In the genomic region with DNA sequence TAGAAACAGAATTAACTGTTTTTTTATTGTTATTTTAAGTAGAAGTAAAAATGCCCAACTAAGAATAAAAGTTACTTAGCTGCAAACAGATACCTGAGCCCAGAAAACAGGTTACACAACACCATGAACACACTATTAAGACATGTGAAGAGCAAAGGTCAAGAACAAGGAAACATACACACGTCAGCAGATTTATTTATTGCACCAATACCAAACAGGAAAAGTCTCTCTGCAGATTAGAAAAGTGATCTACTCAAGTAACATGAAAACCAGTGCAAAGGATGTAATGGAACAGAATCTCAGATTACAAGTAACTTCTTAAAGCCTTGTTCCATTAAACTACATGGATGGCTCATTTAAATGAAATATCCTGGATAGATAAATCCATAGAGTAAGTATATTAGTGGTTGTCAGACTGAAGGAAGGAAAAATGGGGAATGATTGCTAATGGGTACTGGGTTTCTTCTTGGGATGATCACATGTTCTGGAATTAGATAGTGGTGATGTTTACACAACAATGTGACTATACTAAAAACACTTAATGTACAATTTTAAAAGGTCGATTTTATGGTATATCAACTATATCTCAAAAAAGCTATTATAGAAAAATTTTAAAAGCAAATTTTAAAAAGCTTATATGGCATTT, we compare ENCODE assay signal across 9 cellular contexts. TPM values are rescaled to one million over a fixed set of nuclear protein-coding genes. Genes with fewer than 3 reads are reported as not detected.
DNase-seq lines count a peak whose midpoint lies in the region; ATAC-seq and TF ChIP-seq lines count a peak whose summit lies in the region.
"Had no signal": no experiment of that assay in that cellular context is flagged by ENCODE, and none has a peak within 500 bp of the region (broad histone marks: within the 10 kb centered on the region; RNA-seq: fewer than 3 reads in every experiment).

No MANE protein-coding gene starts in this region.

- CTCF ChIA-PET in IMR-90 (lab: Yijun Ruan, JAX): interaction anchor here (0.6 kb wide), 2 partner anchors 144 to 580 kb away, joined by 3 read pairs; no protein-coding TSS in a partner anchor

- no peak overlapping the region for H3K4me2 ChIP-seq in IMR-90 (ENCODE audit: low read depth, low read length)
- no peak overlapping the region for H3K4me2 ChIP-seq in neural progenitor cell

- no TSS peak for BruUV-seq in IMR-90 (replicated peaks; lab: Mats Ljungman, UMichigan)

- no peak overlapping the region for H3K9ac ChIP-seq in IMR-90 (ENCODE audit: low read depth, low read length)
- H3K9ac ChIP-seq in neural progenitor cell: no peak overlapping the region

- H4K8ac ChIP-seq in IMR-90 (ENCODE audit: low read depth in 2 of 2, low read length in 2 of 2): no peak overlapping the region

- 0 out of 2 replicates have a peak, but pooled peaks cover 2% of the 10 kb centered on the region for H3K9me1 ChIP-seq in IMR-90 (ENCODE audit: insufficient read depth, low read length)

- DNase-seq in AG09309 (ENCODE audit: low read depth): peak; percentile 20
- DNase-seq in IMR-90: peak; percentile 63
- no peak for DNase-seq in breast epithelium (ENCODE audit: low spot score in 2 of 2)
- no peak for DNase-seq in right lobe of liver
- no peak for DNase-seq in foreskin melanocyte
- DNase-seq in neural progenitor cell (ENCODE audit: low spot score): no peak
- DNase-seq: WERI-Rb-1 had no signal

- H3K79me1 ChIP-seq in IMR-90 (ENCODE audit: low read depth in 1 of 2, low read length in 2 of 2): peaks cover 10 to 38% of the 10 kb centered on the region in 2 experiments

- H3K4ac ChIP-seq in IMR-90 (ENCODE audit: low read depth, low read length): no peak overlapping the region

- 60% methylated on average over 1 of the region's 2 CpGs; no CpG with 5 or more reads in 1 of the 2 experiments for WGBS in IMR-90 (ENCODE audit: extremely low coverage in 2 of 2, insufficient read length in 1 of 2), 2 experiments
- 28% methylated on average over 2 of the region's 2 CpGs for WGBS in right lobe of liver (ENCODE audit: insufficient coverage, low coverage, low lambda C conversion rate, missing lambda C conversion rate)

- no peak overlapping the region for H3K4me3 Mint-ChIP-seq in neural progenitor cell

- H3K36me3 ChIP-seq in IMR-90 (ENCODE audit: control insufficient read depth, insufficient read depth, low read length) (peaks cover 5% of the 10 kb centered on the region), breast epithelium (no peaks in the 10 kb centered on the region), right lobe of liver (peaks cover 0 to 22% (median 0%) of the 10 kb centered on the region in 4 donors), neural progenitor cell (no peaks in the 10 kb centered on the region)

- H2BK15ac ChIP-seq in IMR-90 (ENCODE audit: low read depth, low read length): no peak overlapping the region

- H3K9me3 Mint-ChIP-seq in neural progenitor cell: no peaks in the 10 kb centered on the region

- H3K27me3 ChIP-seq in IMR-90 (ENCODE audit: control insufficient read depth, insufficient read depth, low read length) (no peaks in the 10 kb centered on the region), breast epithelium (no peaks in the 10 kb centered on the region), right lobe of liver (no peaks in the 10 kb centered on the region), neural progenitor cell (no peaks in the 10 kb centered on the region)

- H3K4me3 ChIP-seq in AG09309 (ENCODE audit: control insufficient read depth, low read depth, low read length): no peak overlapping the region
- H3K4me3 ChIP-seq in IMR-90 (ENCODE audit: insufficient read depth, low read depth, low read length): no peak overlapping the region
- no peak overlapping the region for H3K4me3 ChIP-seq in breast epithelium
- H3K4me3 ChIP-seq in right lobe of liver: no peak overlapping the region
- H3K4me3 ChIP-seq in neural progenitor cell: no peak overlapping the region

- intact Hi-C loops in IMR-90 (cut with micrococcal nuclease): no loop called here
- intact Hi-C loops in breast epithelium (cut with DNase I; ENCODE audit: low total_unique reads): no loop called here
- intact Hi-C loops in right lobe of liver (cut with DNase I): no loop called here

- H3K27me3 Mint-ChIP-seq in neural progenitor cell (ENCODE audit: insufficient read depth, low read depth): no peaks in the 10 kb centered on the region

- H2AK9ac ChIP-seq in IMR-90 (replicated peaks; ENCODE audit: low read depth, low read length, poor library complexity): no peak overlapping the region

- H3K36me3 Mint-ChIP-seq in neural progenitor cell: peaks cover 2% of the 10 kb centered on the region

- no peak overlapping the region for H3K18ac ChIP-seq in IMR-90 (ENCODE audit: low read depth, low read length)

- no peaks in the 10 kb centered on the region for H3F3A ChIP-seq in neural progenitor cell (ENCODE audit: low read depth)

- POLR2A ChIA-PET in IMR-90 (lab: Charles Lee; ENCODE audit: unreplicated experiment): no interaction called here

- no peak overlapping the region for H2AFZ ChIP-seq in IMR-90 (replicated peaks; ENCODE audit: low read length, poor library complexity)
- H2AFZ ChIP-seq in neural progenitor cell (replicated peaks): no peak overlapping the region

- H3K56ac ChIP-seq in IMR-90 (ENCODE audit: extremely low read depth, insufficient read depth, low read length): no peak overlapping the region

- peaks cover 7% of the 10 kb centered on the region for H3K79me2 ChIP-seq in neural progenitor cell (ENCODE audit: low read depth)

- in situ Hi-C loops in IMR-90 (cut with MboI; ENCODE audit: low sequenced_read_pairs): no loop called here

- TF ChIP-seq CTCF in AG09309 (IDR thresholded peaks at IDR 0.05; ENCODE audit: control insufficient read depth, insufficient read depth, low read depth, low read length, missing control alignments): no peak
- no peak for TF ChIP-seq CTCF in IMR-90 (conservative IDR thresholded peaks at IDR 0.05; ENCODE audit: low read depth, low read length)
- no peak for TF ChIP-seq CTCF in breast epithelium (IDR thresholded peaks at IDR 0.05)
- TF ChIP-seq CTCF in right lobe of liver (IDR thresholded peaks at IDR 0.05): no peak
- TF ChIP-seq CTCF in neural progenitor cell (IDR thresholded peaks at IDR 0.05): no peak

- H2BK20ac ChIP-seq in IMR-90 (ENCODE audit: low read depth, low read length): no peak overlapping the region

- H2AK5ac ChIP-seq in IMR-90 (ENCODE audit: low read depth, low read length): no peak overlapping the region

- TF ChIP-seq POLR2A in IMR-90 (IDR thresholded peaks at IDR 0.05; ENCODE audit: low read depth, low read length) (no peak), breast epithelium (IDR thresholded peaks at IDR 0.05) (no peak), right lobe of liver (IDR thresholded peaks at IDR 0.05) (no peak)

- H3K27ac ChIP-seq in IMR-90 (ENCODE audit: insufficient read depth, low read length) (no peak overlapping the region), breast epithelium (peak overlapping the region; percentile 70 to 73), right lobe of liver (peak overlapping the region; percentile 63 to 81 (median 79)), neural progenitor cell (no peak overlapping the region)
- H3K27ac ChIP-seq: WERI-Rb-1 had no signal

- H2BK120ac ChIP-seq in IMR-90 (ENCODE audit: low read depth, low read length): no peak overlapping the region

- ATAC-seq in IMR-90 (ENCODE audit: low read depth): peak; percentile 48; the same call in 1 of the 2 replicates
- ATAC-seq in right lobe of liver: peak; percentile 84 to 92 (median 89)
- ATAC-seq in GM21576 (IDR thresholded peaks at IDR 0.05; ENCODE audit: unreplicated experiment): no peak
- ATAC-seq in HG03108 (IDR thresholded peaks at IDR 0.05; ENCODE audit: unreplicated experiment): no peak

- H4K20me1 ChIP-seq in IMR-90 (ENCODE audit: insufficient read depth, low read length) (no peaks in the 10 kb centered on the region), neural progenitor cell (ENCODE audit: low read depth) (no peaks in the 10 kb centered on the region)

- no peak overlapping the region for H4K5ac ChIP-seq in IMR-90 (ENCODE audit: low read depth, low read length)

- H3K27ac Mint-ChIP-seq in neural progenitor cell: no peak overlapping the region

- dilution Hi-C loops in IMR-90 (cut with HindIII; ENCODE audit: low sequenced_read_pairs, unreplicated experiment): no loop called here

- H4K91ac ChIP-seq in IMR-90 (ENCODE audit: insufficient read depth, low read depth, low read length): no peak overlapping the region

- no peak for TF ChIP-seq RAD21 in IMR-90 (IDR thresholded peaks at IDR 0.05; ENCODE audit: low read length)

- peaks cover 2% of the 10 kb centered on the region for H3K4me1 Mint-ChIP-seq in neural progenitor cell

- no peak overlapping the region for H3K14ac ChIP-seq in IMR-90 (replicated peaks; ENCODE audit: low read depth, low read length)

- no peak overlapping the region for H3K23ac ChIP-seq in IMR-90 (ENCODE audit: low read depth, low read length)

- no peak overlapping the region for H2BK5ac ChIP-seq in IMR-90 (ENCODE audit: low read depth, low read length, poor library complexity, severe bottlenecking)

- H3K9me3 ChIP-seq in IMR-90 (ENCODE audit: control insufficient read depth, insufficient read depth, low read length) (no peaks in the 10 kb centered on the region), breast epithelium (no peaks in the 10 kb centered on the region), right lobe of liver (no peaks in the 10 kb centered on the region), neural progenitor cell (ENCODE audit: low read depth) (no peaks in the 10 kb centered on the region)

- H3K4me1 ChIP-seq in IMR-90 (ENCODE audit: control insufficient read depth, insufficient read depth, low read length) (peaks cover 3% of the 10 kb centered on the region; the same call in 1 of the 2 replicates), breast epithelium (peaks cover 0 to 2% of the 10 kb centered on the region in 2 donors), right lobe of liver (peaks cover 0 to 70% (median 18%) of the 10 kb centered on the region in 4 donors), neural progenitor cell (no peaks in the 10 kb centered on the region)

TF ChIP-seq in IMR-90, 13 proteins besides CTCF, POLR2A, EP300 and RAD21 (continues in another document):
- TF ChIP-seq NFE2L2 (IDR thresholded peaks at IDR 0.05; ENCODE audit: low read depth, low read length): no peak

RNA-seq across cellular contexts. Expression of gene SAR1B, which starts 6.1 kb away (rescaled TPM):
- total RNA-seq in IMR-90 (2012; rRNA removed) (66.0 and 164 TPM in 2 replicates), breast epithelium (10 to 100 TPM; 31.2 to 46.8 (median 42.6) TPM), right lobe of liver (100 to 1,000 TPM in 4 of 6 experiments, 10 to 100 TPM in 2; 53.0 to 195 (median 142) TPM), neural progenitor cell (ENCODE audit: low replicate concordance) (28.9 and 31.4 TPM in 2 replicates)
- polyA plus RNA-seq in IMR-90 (2012; rRNA removed): 40.2 and 44.6 TPM in 2 replicates
- polyA plus RNA-seq in IMR-90 (2012; cell fraction: cytosol; rRNA removed): 4.3 and 7.1 TPM in 2 replicates
- 4.4 and 10.6 TPM in 2 replicates for polyA plus RNA-seq in IMR-90 (2012; cell fraction: nucleus; rRNA removed; ENCODE audit: low replicate concordance)

RNA-seq across cellular contexts. Expression of gene SEC24A, which starts 22.1 kb away (rescaled TPM):
- total RNA-seq in IMR-90 (2012; rRNA removed) (28.1 and 31.7 TPM in 2 replicates), breast epithelium (10 to 100 TPM; 15.0 to 25.0 (median 21.6) TPM), right lobe of liver (10 to 100 TPM; 28.4 to 45.8 (median 40.0) TPM), neural progenitor cell (ENCODE audit: low replicate concordance) (12.7 and 14.3 TPM in 2 replicates)
- polyA plus RNA-seq in IMR-90 (2012; rRNA removed): 23.9 and 25.4 TPM in 2 replicates
- 7.1 and 9.5 TPM in 2 replicates for polyA plus RNA-seq in IMR-90 (2012; cell fraction: cytosol; rRNA removed)
- polyA plus RNA-seq in IMR-90 (2012; cell fraction: nucleus; rRNA removed; ENCODE audit: low replicate concordance): 8.4 and 26.1 TPM in 2 replicates

Comparison
In these comparisons a context has a peak if more than half of its experiments do, and no peak if none do; other contexts are left out.
1. DNase-seq: peak in AG09309 (single experiment) and IMR-90 (single experiment); none in breast epithelium (0 of 2), right lobe of liver (0 of 3), foreskin melanocyte (single experiment) and neural progenitor cell (single experiment).
2. ATAC-seq: peak in IMR-90 (single experiment) and right lobe of liver (4 of 4); none in GM21576 (single experiment) and HG03108 (single experiment).
3. H3K27ac ChIP-seq: peak in breast epithelium (2 of 2) and right lobe of liver (3 of 3); none in IMR-90 (single experiment) and neural progenitor cell (single experiment).